ENCODE assay signal across 13 cellular contexts in genomic region chr16:1439699-1440074, GRCh38. TPM values are rescaled to one million over a fixed set of nuclear protein-coding genes. Genes with fewer than 3 reads are reported as not detected.
"Had no signal": no experiment of that assay in that cellular context is flagged by ENCODE, and none has a peak within 500 bp of the region (broad histone marks: within the 10 kb centered on the region; RNA-seq: fewer than 3 reads in every experiment).

No MANE protein-coding gene starts in this region.

RNA-seq across cellular contexts. Expression of gene CCDC154, which starts 4.7 kb away (rescaled TPM):
- total RNA-seq: gastroesophageal sphincter had no signal

RNA-seq across cellular contexts. Expression of gene PERCC1, which starts 8.8 kb away (rescaled TPM):
- total RNA-seq: activated T-helper 17 cell treated with anti-CD3 and anti-CD28 coated beads, Interleukin-2, amount 50 U/mL, for 72 hours; astrocyte; bronchial epithelial cell; cardiac septum; chondrocyte; dermis microvascular lymphatic vessel endothelial cell; endothelial cell of umbilical vein; esophagus squamous epithelium; fibroblast of lung; fibroblast of villous mesenchyme; glomerular endothelial cell had no signal
- polyA plus RNA-seq: endothelial cell of umbilical vein, esophagus, fibroblast of lung had no signal
